8 cellular contexts compared by ENCODE assay signal in the genomic region with DNA sequence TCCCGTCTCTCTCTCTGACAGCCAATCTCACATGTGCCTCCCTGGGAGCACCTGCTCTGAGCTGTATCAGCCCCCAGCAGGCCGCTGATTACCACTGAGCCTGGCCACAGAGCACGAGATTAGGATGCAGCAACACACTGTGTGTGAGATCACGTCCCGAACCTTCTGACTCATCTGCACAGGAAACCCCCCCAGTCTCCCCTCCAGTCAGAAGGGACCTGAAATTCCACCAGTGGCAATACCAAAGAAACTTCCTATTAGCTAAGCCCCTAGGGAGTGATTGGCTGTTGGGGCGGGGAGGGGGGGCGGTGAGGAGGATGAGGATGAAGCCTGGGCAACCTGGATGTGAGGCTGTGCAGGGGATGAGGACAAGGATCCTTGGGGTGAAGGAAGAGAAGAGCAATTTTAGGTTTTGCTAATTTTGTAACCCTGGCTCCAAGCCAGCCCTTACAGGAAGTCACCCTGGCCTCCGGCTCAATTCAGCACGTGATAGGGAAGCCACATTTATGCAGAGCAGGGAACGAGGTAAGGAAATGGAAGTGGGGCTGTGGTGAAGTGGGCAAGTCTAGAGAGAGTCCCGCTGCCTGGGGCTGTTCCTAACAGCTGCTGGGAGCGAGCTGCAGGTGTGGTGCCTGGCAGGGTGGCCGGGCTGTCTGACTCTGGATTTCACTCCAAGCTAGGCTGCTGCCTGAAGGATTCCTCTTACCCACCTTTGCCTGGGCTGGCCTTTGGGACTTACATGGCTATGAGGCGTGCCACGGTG. TPM values are rescaled to one million over a fixed set of nuclear protein-coding genes. Genes with fewer than 3 reads are reported as not detected.
DNase-seq lines count a peak whose midpoint lies in the region; ATAC-seq and TF ChIP-seq lines count a peak whose summit lies in the region.

No MANE protein-coding gene starts in this region.

- CTCF ChIA-PET in activated CD4-positive, alpha-beta T cell treated with anti-CD3 and anti-CD28 coated beads for 36 hours (lab: Charles Lee): interaction anchor here (0.5 to 1.8 kb wide), 8 partner anchors 18 to 102 kb away, joined by 3 to 7 read pairs (median 4); partner anchors contain the start of gene RTN4RL2

- peaks cover 62% of the 10 kb centered on the region for H3K79me2 ChIP-seq in Loucy (ENCODE audit: insufficient read depth, low read length)

- H3K36me3 Mint-ChIP-seq in activated CD4-positive, alpha-beta T cell treated with anti-CD3 and anti-CD28 coated beads for 36 hours (ENCODE audit: low read depth): peaks cover 67% of the 10 kb centered on the region
- peaks cover 6% of the 10 kb centered on the region for H3K36me3 Mint-ChIP-seq in mesothelial cell of epicardium

- H2AFZ ChIP-seq in Loucy (ENCODE audit: low read length): no peak overlapping the region

- H3K36me3 ChIP-seq in Loucy (ENCODE audit: insufficient read depth, low read length): peaks cover 45% of the 10 kb centered on the region; the same call in 1 of the 2 replicates
- peaks cover 5% of the 10 kb centered on the region for H3K36me3 ChIP-seq in HAP-1 (replicated peaks)

- H3K4me1 ChIP-seq in Loucy (ENCODE audit: insufficient read depth, low read length, poor library complexity, severe bottlenecking) (peaks cover 52% of the 10 kb centered on the region), HAP-1 (peaks cover 10% of the 10 kb centered on the region)

- H3K4me2 ChIP-seq in Loucy (ENCODE audit: low read depth, low read length, poor library complexity, severe bottlenecking): peak overlapping the region; percentile 96

- peak overlapping the region; percentile 95 for H3K27ac Mint-ChIP-seq in activated CD4-positive, alpha-beta T cell treated with anti-CD3 and anti-CD28 coated beads for 36 hours
- H3K27ac Mint-ChIP-seq in mesothelial cell of epicardium: peak overlapping the region; percentile 25

- intact Hi-C loops in activated CD4-positive, alpha-beta T cell treated with anti-CD3 and anti-CD28 coated beads for 36 hours (cut with DNase I, micrococcal nuclease): loop anchor here (1.0 to 5.0 kb wide), 15 partner anchors 19 to 1717 kb away; partner anchors contain the start of genes CLP1 (in 1 of the 2), FAM111A (in 1 of the 2), LPXN (in 1 of the 2) and MED19 (in 1 of the 2)

- H3K4me3 Mint-ChIP-seq in activated CD4-positive, alpha-beta T cell treated with anti-CD3 and anti-CD28 coated beads for 36 hours: peak overlapping the region; percentile 98
- H3K4me3 Mint-ChIP-seq in mesothelial cell of epicardium: peak overlapping the region; percentile 36

- H3K9me3 Mint-ChIP-seq in activated CD4-positive, alpha-beta T cell treated with anti-CD3 and anti-CD28 coated beads for 36 hours (ENCODE audit: low read depth): no peaks in the 10 kb centered on the region
- H3K9me3 Mint-ChIP-seq in mesothelial cell of epicardium: no peaks in the 10 kb centered on the region

- POLR2A ChIA-PET in activated CD4-positive, alpha-beta T cell treated with anti-CD3 and anti-CD28 coated beads for 36 hours (lab: Charles Lee): interaction anchor here (0.6 to 2.2 kb wide), 6 partner anchors 19 to 317 kb away, joined by 3 to 19 read pairs (median 5); partner anchors contain the start of gene SELENOH

- H4K20me1 ChIP-seq in Loucy (ENCODE audit: insufficient read depth, low read length, poor library complexity, severe bottlenecking): peaks cover 47% of the 10 kb centered on the region

- peak; percentile 91 for ATAC-seq in GM21786 (IDR thresholded peaks at IDR 0.05; ENCODE audit: unreplicated experiment)
- ATAC-seq in activated CD4-positive, alpha-beta T cell treated with anti-CD3 and anti-CD28 coated beads for 36 hours: peak; percentile 90

- H3K27me3 ChIP-seq in Loucy (ENCODE audit: insufficient read depth, low read length, poor library complexity, severe bottlenecking) (no peaks in the 10 kb centered on the region), HAP-1 (ENCODE audit: low read depth) (no peaks in the 10 kb centered on the region)

- H3K27me3 Mint-ChIP-seq in activated CD4-positive, alpha-beta T cell treated with anti-CD3 and anti-CD28 coated beads for 36 hours: no peaks in the 10 kb centered on the region
- H3K27me3 Mint-ChIP-seq in mesothelial cell of epicardium (ENCODE audit: low read depth): peaks cover 28% of the 10 kb centered on the region

- H3K9me3 ChIP-seq in Loucy (ENCODE audit: insufficient read depth, low read depth, low read length) (no peaks in the 10 kb centered on the region), HAP-1 (no peaks in the 10 kb centered on the region)

- DNase-seq in activated CD4-positive, alpha-beta T cell treated with anti-CD3 and anti-CD28 coated beads for 36 hours: peak; percentile 95
- peak; percentile 97 for DNase-seq in choroid plexus epithelial cell (ENCODE audit: low read depth)
- DNase-seq in mesothelial cell of epicardium (ENCODE audit: low spot score in 2 of 2, unreplicated experiment in 2 of 2): no peak
- DNase-seq in stimulated activated CD8-positive, alpha-beta memory T cell treated with anti-CD3 and anti-CD28 coated beads, Interleukin-4, amount 100 ng/mL, for 24 hours (ENCODE audit: low read depth): peak; percentile 78
- DNase-seq in HAP-1 (ENCODE audit: low spot score in 2 of 2): no peak

- H3K4me3 ChIP-seq in GM08714 (ENCODE audit: low read length) (peak overlapping the region; percentile 80; the same call in 1 of the 2 replicates), Loucy (ENCODE audit: low read length, poor library complexity, severe bottlenecking) (peak overlapping the region; percentile 83), choroid plexus epithelial cell (ENCODE audit: low read depth, low read length) (no peak overlapping the region), HAP-1 (no peak overlapping the region)

- no peaks in the 10 kb centered on the region for H3K9me2 ChIP-seq in Loucy (replicated peaks; ENCODE audit: low read depth, low read length)

- in situ Hi-C loops in HAP-1 (cut with MboI; ENCODE audit: low sequenced_read_pairs): no loop called here

- peaks cover 54% of the 10 kb centered on the region for H3K4me1 Mint-ChIP-seq in activated CD4-positive, alpha-beta T cell treated with anti-CD3 and anti-CD28 coated beads for 36 hours
- peaks cover 25% of the 10 kb centered on the region for H3K4me1 Mint-ChIP-seq in mesothelial cell of epicardium

- TF ChIP-seq CTCF in Loucy (conservative IDR thresholded peaks at IDR 0.05; ENCODE audit: low read length) (no peak), choroid plexus epithelial cell (conservative IDR thresholded peaks at IDR 0.05; ENCODE audit: low read depth, low read length) (no peak), mesothelial cell of epicardium (IDR thresholded peaks at IDR 0.05; ENCODE audit: unreplicated experiment) (no peak)

- H3F3A ChIP-seq in Loucy (ENCODE audit: low read depth): peaks cover 10% of the 10 kb centered on the region

- peak overlapping the region; percentile 98 for H3K9ac ChIP-seq in Loucy (ENCODE audit: low read depth, low read length, poor library complexity, severe bottlenecking)

RNA-seq across cellular contexts. Expression of gene SLC43A3, which starts 1.9 kb away (rescaled TPM):
- total RNA-seq in activated CD4-positive, alpha-beta T cell treated with anti-CD3 and anti-CD28 coated beads for 36 hours: 100 to 1,000 TPM; 268 to 333 TPM
- total RNA-seq in mesothelial cell of epicardium: 11.8 to 13.3 TPM (median 12.9 TPM) in 3 replicates

RNA-seq across cellular contexts. Expression of gene PRG2, which starts 34.5 kb away (rescaled TPM):
- total RNA-seq in activated CD4-positive, alpha-beta T cell treated with anti-CD3 and anti-CD28 coated beads for 36 hours: 1 to 10 TPM in 1 of 2 experiments, under 1 TPM in 1; 0.98 to 1.6 TPM
- 0.27 TPM in 1 of 3 replicates, not detected in the others for total RNA-seq in mesothelial cell of epicardium

RNA-seq across cellular contexts. Expression of gene RTN4RL2, which starts 35.3 kb away (rescaled TPM):
- under 1 TPM; 0.33 to 0.39 TPM for total RNA-seq in activated CD4-positive, alpha-beta T cell treated with anti-CD3 and anti-CD28 coated beads for 36 hours
- 0.38 to 0.63 TPM (median 0.53 TPM) in 3 replicates for total RNA-seq in mesothelial cell of epicardium

RNA-seq across cellular contexts. Expression of gene PRG3, which starts 44.0 kb away (rescaled TPM):
- not detected for total RNA-seq in activated CD4-positive, alpha-beta T cell treated with anti-CD3 and anti-CD28 coated beads for 36 hours
- total RNA-seq in mesothelial cell of epicardium: not detected in 3 replicates

Comparison
In these comparisons a context has a peak if more than half of its experiments do, and no peak if none do; other contexts are left out.
1. H3K4me3 ChIP-seq: peak in GM08714 (single experiment) and Loucy (single experiment); none in choroid plexus epithelial cell (single experiment) and HAP-1 (single experiment).
2. DNase-seq: peak in activated CD4-positive, alpha-beta T cell treated with anti-CD3 and anti-CD28 coated beads for 36 hours (single experiment), choroid plexus epithelial cell (single experiment) and stimulated activated CD8-positive, alpha-beta memory T cell treated with anti-CD3 and anti-CD28 coated beads, Interleukin-4, amount 100 ng/mL, for 24 hours (single experiment); none in mesothelial cell of epicardium (0 of 2) and HAP-1 (0 of 2).
3. RNA of gene SLC43A3, which starts 1.9 kb away (total RNA-seq): 268 to 333 TPM in activated CD4-positive, alpha-beta T cell treated with anti-CD3 and anti-CD28 coated beads for 36 hours; 11.8 to 13.3 TPM in mesothelial cell of epicardium; every median in the first group is over 10 times any median in the second.